10 cellular contexts compared by ENCODE assay signal in the genomic region with DNA sequence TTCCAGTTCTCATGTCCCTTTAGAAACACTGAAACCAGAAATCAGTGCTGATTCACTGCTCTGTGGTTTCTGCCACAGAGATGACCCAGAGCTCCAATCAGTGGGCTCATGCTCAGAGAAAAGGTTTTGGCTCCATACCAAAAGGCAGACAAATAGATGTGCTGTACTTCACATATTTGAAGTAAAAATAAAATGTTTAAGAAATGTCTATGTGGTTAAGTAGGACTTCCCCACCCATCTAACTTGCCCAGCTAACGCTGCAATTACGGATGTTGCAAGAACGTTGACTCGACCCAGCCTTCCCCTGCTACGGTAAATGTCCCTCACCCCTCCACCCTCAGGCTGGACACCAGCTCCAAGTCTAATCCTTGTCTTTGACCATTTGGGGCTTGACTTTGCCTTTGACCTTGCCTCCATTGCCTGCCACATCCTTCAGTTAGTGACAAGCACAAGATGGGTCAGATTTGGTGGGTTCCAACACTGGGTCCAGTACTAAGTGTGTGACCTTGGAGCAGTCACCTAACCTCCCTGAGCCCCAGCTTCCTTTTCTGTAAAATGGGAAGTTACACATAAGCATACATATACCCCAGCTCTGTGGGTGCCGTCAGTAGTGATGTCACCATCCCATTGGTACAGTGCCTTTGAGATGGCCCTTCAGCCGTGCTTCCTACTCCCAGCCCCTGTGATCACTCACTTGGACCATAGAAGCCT.
DNase-seq lines count a peak whose midpoint lies in the region; FAIRE-seq and TF ChIP-seq lines count a peak whose summit lies in the region.
"Had no signal": no experiment of that assay in that cellular context is flagged by ENCODE, and none has a peak within 500 bp of the region (broad histone marks: within the 10 kb centered on the region; RNA-seq: fewer than 3 reads in every experiment).

No MANE protein-coding gene starts in this region.

- no peak overlapping the region for H3K4me3 ChIP-seq in fibroblast of villous mesenchyme (ENCODE audit: low read depth, low read length)
- H3K4me3 ChIP-seq: pancreas had no signal

- FAIRE-seq in RCC 7860 (lab: Jason Lieb, UNC): peak; percentile 98
- FAIRE-seq: pancreas had no signal

- in situ Hi-C loops in G401 (cut with HindIII; ENCODE audit: low sequenced_read_pairs): no loop called here

- no peak overlapping the region for H3K27ac ChIP-seq in caudate nucleus (ENCODE audit: low read depth, low read length)
- H3K27ac ChIP-seq: pancreas had no signal

- no peak for TF ChIP-seq CTCF in fibroblast of villous mesenchyme (IDR thresholded peaks at IDR 0.05; ENCODE audit: insufficient read depth, low read depth, low read length)

- DNase-seq in G401 (ENCODE audit: low spot score) (peak; percentile 5), RCC 7860 (ENCODE audit: low spot score) (peak; percentile 97), fibroblast of villous mesenchyme (ENCODE audit: low read depth) (peak; percentile 92), renal cortical epithelial cell (ENCODE audit: low read depth) (peak; percentile 95), NCI-H2227 (lab: John Stamatoyannopoulos, UW; ENCODE audit: unreplicated experiment) (no peak), caudate nucleus (lab: John Stamatoyannopoulos, UW) (no peak), NCI-H524 treated with DMSO at 0.1 percent for 48 hours (lab: John Stamatoyannopoulos, UW) (no peak)
- no peak for DNase-seq in activated CD4-positive, alpha-beta T cell treated with anti-CD3 and anti-CD28 coated beads for 48 hours
- DNase-seq: NCI-H82 had no signal

Comparison
In these comparisons a context has a peak if more than half of its experiments do, and no peak if none do; other contexts are left out.
1. DNase-seq: peak in G401 (single experiment), RCC 7860 (single experiment), fibroblast of villous mesenchyme (single experiment) and renal cortical epithelial cell (single experiment); none in NCI-H2227 (single experiment), caudate nucleus (0 of 61), NCI-H524 treated with DMSO at 0.1 percent for 48 hours (single experiment) and activated CD4-positive, alpha-beta T cell treated with anti-CD3 and anti-CD28 coated beads for 48 hours (single experiment).